32 cellular contexts compared by ENCODE assay signal in genomic region chr4:113053883-113054282, GRCh38.
"Had no signal": no experiment of that assay in that cellular context is flagged by ENCODE, and none has a peak within 500 bp of the region (broad histone marks: within the 10 kb centered on the region; RNA-seq: fewer than 3 reads in every experiment).

No MANE protein-coding gene starts in this region.

- H3K27ac ChIP-seq: adrenal gland, body of pancreas, esophagus muscularis mucosa, foreskin keratinocyte, gastrocnemius medialis, heart left ventricle, WERI-Rb-1 had no signal

- H3K27me3 ChIP-seq: adrenal gland, body of pancreas, esophagus muscularis mucosa, gastrocnemius medialis, heart left ventricle had no signal

- H3K4me1 ChIP-seq: body of pancreas, foreskin keratinocyte had no signal

- H3K9me3 ChIP-seq: adrenal gland, body of pancreas, esophagus muscularis mucosa, gastrocnemius medialis, heart left ventricle had no signal

- DNase-seq: activated B cell treated with CpG ODN at 0.5 μM for 24 hours; activated CD4-positive, alpha-beta T cell treated with anti-CD3 and anti-CD28 coated beads for 48 hours; activated CD4-positive, alpha-beta T cell treated with anti-CD3 and anti-CD28 coated beads, Interleukin-2, amount 50 U/mL, for 1 hour; activated CD4-positive, alpha-beta T cell treated with anti-CD3 and anti-CD28 coated beads, Interleukin-2, amount 50 U/mL, for 48 hours; activated CD8-positive, alpha-beta memory T cell treated with anti-CD3 and anti-CD28 coated beads for 24 hours; activated CD8-positive, alpha-beta T cell treated with anti-CD3 and anti-CD28 coated beads for 36 hours; activated effector memory CD4-positive, alpha-beta T cell treated with Interleukin-2 at 50 U/mL for 16 hours; activated gamma-delta T cell treated with Interleukin-2 at 50 U/mL for 16 hours; activated naive CD4-positive, alpha-beta T cell treated with anti-CD3 and anti-CD28 coated beads, Interleukin-2, amount 50 U/mL, for 16 hours; activated naive CD4-positive, alpha-beta T cell treated with Interleukin-2 at 50 U/mL for 16 hours; activated naive CD8-positive, alpha-beta T cell treated with anti-CD3 and anti-CD28 coated beads for 36 hours; activated naive CD8-positive, alpha-beta T cell treated with anti-CD3 and anti-CD28 coated beads, Interleukin-2, amount 50 U/mL, for 24 hours; activated T-cell treated with anti-CD3 and anti-CD28 coated beads, Interleukin-2, amount 50 U/mL, for 4 hours; adrenal gland; amygdala; aorta; body of pancreas; caudate nucleus; cortex of kidney; dermis blood vessel endothelial cell; effector CD4-positive, alpha-beta T cell; effector memory CD8-positive, alpha-beta T cell; erythroblast; foreskin keratinocyte; gastrocnemius medialis; heart left ventricle; T-helper 17 cell; T1000; WERI-Rb-1 had no signal

- H3K4me3 ChIP-seq: adrenal gland, body of pancreas, esophagus muscularis mucosa, gastrocnemius medialis, heart left ventricle had no signal

- H3K36me3 ChIP-seq: adrenal gland, esophagus muscularis mucosa, gastrocnemius medialis, heart left ventricle, WERI-Rb-1 had no signal

- ATAC-seq: activated CD4-positive, CD25-positive, alpha-beta regulatory T cell treated with anti-CD3 and anti-CD28 coated beads, Interleukin-2, amount 50 U/mL, for 24 hours; activated CD8-positive, alpha-beta T cell treated with anti-CD3 and anti-CD28 coated beads for 36 hours; activated naive CD8-positive, alpha-beta T cell treated with anti-CD3 and anti-CD28 coated beads, Interleukin-2, amount 50 U/mL, for 24 hours; activated T-cell treated with anti-CD3 and anti-CD28 coated beads, Interleukin-2, amount 50 U/mL, for 4 hours; activated T-helper 17 cell treated with anti-CD3 and anti-CD28 coated beads, Interleukin-2, amount 50 U/mL, for 72 hours; body of pancreas; effector memory CD8-positive, alpha-beta T cell; foreskin keratinocyte; gastrocnemius medialis; heart left ventricle; T-helper 17 cell had no signal
